23 cellular contexts compared by ENCODE assay signal in the genomic region with DNA sequence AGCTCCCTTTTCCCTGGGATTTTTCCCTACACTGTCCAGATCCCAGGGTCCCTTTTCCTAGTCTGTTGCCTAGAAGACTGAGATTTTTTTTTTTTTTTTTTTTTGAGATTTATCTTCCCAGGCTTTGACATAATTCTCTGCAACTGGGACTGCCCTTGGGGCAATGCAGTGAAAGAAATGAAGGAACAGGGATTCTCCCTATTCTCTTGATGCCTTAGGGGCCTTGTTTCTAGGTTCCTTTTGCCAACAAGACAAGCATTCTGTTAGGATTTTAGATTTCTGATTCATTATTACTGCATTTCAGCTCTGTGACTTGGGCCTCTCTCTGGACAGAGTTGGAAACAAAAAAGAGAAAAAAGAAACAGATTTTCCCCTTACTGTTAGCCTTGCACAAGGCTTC.
"Had no signal": no experiment of that assay in that cellular context is flagged by ENCODE, and none has a peak within 500 bp of the region (broad histone marks: within the 10 kb centered on the region; RNA-seq: fewer than 3 reads in every experiment).

No MANE protein-coding gene starts in this region.

- H3K36me3 ChIP-seq: ovary, uterus had no signal

- H3K27me3 ChIP-seq: brain microvascular endothelial cell, ovary, transverse colon, uterus had no signal

- H3K9me3 Mint-ChIP-seq: activated CD4-positive, alpha-beta T cell treated with anti-CD3 and anti-CD28 coated beads, Interleukin-2, amount 10 ng/mL, durations not matched to agents 24 days and 14 days; activated CD8-positive, alpha-beta T cell treated with anti-CD3 and anti-CD28 coated beads for 36 hours; activated naive CD8-positive, alpha-beta T cell treated with anti-CD3 and anti-CD28 coated beads, Interleukin-2, amount 50 U/mL, for 24 hours; activated T-cell treated with anti-CD3 and anti-CD28 coated beads, Interleukin-2, amount 50 U/mL, for 24 hours; activated T-helper 2 cell treated with anti-CD3 and anti-CD28 coated beads, Interferon-gamma antibody, Interleukin-2, Interleukin-4, amounts not matched to agents 10 μg/mL and 5 μg/mL and 100 μg/mL, durations not matched to agents 14 hours and 24 hours and 36 hours; stimulated activated naive CD8-positive, alpha-beta T cell treated with anti-CD3 and anti-CD28 coated beads, Interleukin-15, Interleukin-2, amounts not matched to agents 100 ng/mL and 50 ng/mL, for 24 hours had no signal

- H3K4me1 ChIP-seq: psoas muscle, uterus had no signal

- H3K4me3 ChIP-seq: mucosa of descending colon, ovary, psoas muscle, transverse colon, uterus had no signal

- H3K9me3 ChIP-seq: mucosa of descending colon, ovary, psoas muscle, transverse colon, uterus had no signal

- H3K4me3 Mint-ChIP-seq: activated CD4-positive, alpha-beta T cell treated with anti-CD3 and anti-CD28 coated beads, Interleukin-2, amount 10 ng/mL, durations not matched to agents 24 days and 14 days; activated CD8-positive, alpha-beta T cell treated with anti-CD3 and anti-CD28 coated beads for 36 hours; activated naive CD4-positive, alpha-beta T cell treated with anti-CD3 and anti-CD28 coated beads, Interleukin-2, amount 10 ng/mL, durations not matched to agents 7 days and 5 days; activated naive CD8-positive, alpha-beta T cell treated with anti-CD3 and anti-CD28 coated beads, Interleukin-2, amount 50 U/mL, for 24 hours; activated T-cell treated with anti-CD3 and anti-CD28 coated beads, Interleukin-2, amount 50 U/mL, for 24 hours; naive B cell; stimulated activated naive CD8-positive, alpha-beta T cell treated with anti-CD3 and anti-CD28 coated beads, Interleukin-15, Interleukin-2, amounts not matched to agents 100 ng/mL and 50 ng/mL, for 24 hours had no signal

- DNase-seq: activated CD4-positive, alpha-beta T cell treated with anti-CD3 and anti-CD28 coated beads, Interleukin-2, amount 10 ng/mL, durations not matched to agents 24 days and 14 days; activated CD8-positive, alpha-beta T cell treated with anti-CD3 and anti-CD28 coated beads for 36 hours; activated naive CD4-positive, alpha-beta T cell treated with anti-CD3 and anti-CD28 coated beads, Interleukin-2, amount 10 ng/mL, durations not matched to agents 7 days and 5 days; activated naive CD8-positive, alpha-beta T cell treated with anti-CD3 and anti-CD28 coated beads, Interleukin-2, amount 50 U/mL, for 24 hours; activated T-cell treated with anti-CD3 and anti-CD28 coated beads, Interleukin-2, amount 50 U/mL, for 24 hours; aorta; brain microvascular endothelial cell; effector CD4-positive, alpha-beta T cell; kidney; mucosa of descending colon; naive B cell; ovary; psoas muscle; right cardiac atrium; stimulated activated CD4-positive, alpha-beta T cell treated with anti-CD3 and anti-CD28 coated beads, Interleukin-2, amount 100 ng/mL, for 24 hours; T1000; transverse colon; uterus had no signal

- FAIRE-seq: endothelial cell of umbilical vein, frontal cortex, kidney had no signal

- H3K27ac Mint-ChIP-seq: activated CD4-positive, alpha-beta T cell treated with anti-CD3 and anti-CD28 coated beads, Interleukin-2, amount 10 ng/mL, durations not matched to agents 24 days and 14 days; activated CD8-positive, alpha-beta T cell treated with anti-CD3 and anti-CD28 coated beads for 36 hours; activated naive CD4-positive, alpha-beta T cell treated with anti-CD3 and anti-CD28 coated beads, Interleukin-2, amount 10 ng/mL, durations not matched to agents 7 days and 5 days; activated naive CD8-positive, alpha-beta T cell treated with anti-CD3 and anti-CD28 coated beads, Interleukin-2, amount 50 U/mL, for 24 hours; activated T-cell treated with anti-CD3 and anti-CD28 coated beads, Interleukin-2, amount 50 U/mL, for 24 hours; activated T-helper 2 cell treated with anti-CD3 and anti-CD28 coated beads, Interferon-gamma antibody, Interleukin-2, Interleukin-4, amounts not matched to agents 10 μg/mL and 5 μg/mL and 100 μg/mL, durations not matched to agents 14 hours and 24 hours and 36 hours; stimulated activated naive CD8-positive, alpha-beta T cell treated with anti-CD3 and anti-CD28 coated beads, Interleukin-15, Interleukin-2, amounts not matched to agents 100 ng/mL and 50 ng/mL, for 24 hours had no signal

- H3K27ac ChIP-seq: brain microvascular endothelial cell, ovary, psoas muscle, transverse colon, uterus had no signal

- H3K27me3 Mint-ChIP-seq: activated CD4-positive, alpha-beta T cell treated with anti-CD3 and anti-CD28 coated beads, Interleukin-2, amount 10 ng/mL, durations not matched to agents 24 days and 14 days; activated CD8-positive, alpha-beta T cell treated with anti-CD3 and anti-CD28 coated beads for 36 hours; activated naive CD4-positive, alpha-beta T cell treated with anti-CD3 and anti-CD28 coated beads, Interleukin-2, amount 10 ng/mL, durations not matched to agents 7 days and 5 days; activated naive CD8-positive, alpha-beta T cell treated with anti-CD3 and anti-CD28 coated beads, Interleukin-2, amount 50 U/mL, for 24 hours; activated T-cell treated with anti-CD3 and anti-CD28 coated beads, Interleukin-2, amount 50 U/mL, for 24 hours; naive B cell; stimulated activated naive CD8-positive, alpha-beta T cell treated with anti-CD3 and anti-CD28 coated beads, Interleukin-15, Interleukin-2, amounts not matched to agents 100 ng/mL and 50 ng/mL, for 24 hours had no signal

- ATAC-seq: activated CD8-positive, alpha-beta T cell treated with anti-CD3 and anti-CD28 coated beads for 36 hours; activated naive CD8-positive, alpha-beta T cell treated with anti-CD3 and anti-CD28 coated beads, Interleukin-2, amount 50 U/mL, for 24 hours; left lobe of liver; mucosa of descending colon; psoas muscle; right cardiac atrium had no signal
